ENCODE assay signal across 31 cellular contexts in genomic region chr18:56270851-56271250, GRCh38.
"Had no signal": no experiment of that assay in that cellular context is flagged by ENCODE, and none has a peak within 500 bp of the region (broad histone marks: within the 10 kb centered on the region; RNA-seq: fewer than 3 reads in every experiment).

No MANE protein-coding gene starts in this region.

- H3K27ac ChIP-seq: adrenal gland, body of pancreas, esophagus muscularis mucosa, foreskin keratinocyte, gastrocnemius medialis, heart left ventricle had no signal

- H3K4me1 ChIP-seq: adrenal gland, body of pancreas, esophagus muscularis mucosa, foreskin keratinocyte, gastrocnemius medialis, heart left ventricle had no signal

- H3K36me3 ChIP-seq: adrenal gland, esophagus muscularis mucosa, gastrocnemius medialis, heart left ventricle had no signal

- H3K9me3 ChIP-seq: adrenal gland, body of pancreas, esophagus muscularis mucosa, gastrocnemius medialis, heart left ventricle had no signal

- H3K4me3 ChIP-seq: adrenal gland, body of pancreas, esophagus muscularis mucosa, gastrocnemius medialis, heart left ventricle had no signal

- DNase-seq: activated CD4-positive, alpha-beta memory T cell treated with anti-CD3 and anti-CD28 coated beads for 36 hours; activated CD4-positive, alpha-beta T cell treated with anti-CD3 and anti-CD28 coated beads for 36 hours; activated CD4-positive, alpha-beta T cell treated with anti-CD3 and anti-CD28 coated beads, Interleukin-2, amount 10 ng/mL, durations not matched to agents 24 days and 14 days; activated CD4-positive, CD25-positive, alpha-beta regulatory T cell; activated CD4-positive, CD25-positive, alpha-beta regulatory T cell treated with anti-CD3 and anti-CD28 coated beads, Interleukin-2, amount 50 U/mL, for 72 hours; activated CD8-positive, alpha-beta memory T cell treated with anti-CD3 and anti-CD28 coated beads, Interleukin-2, amount 10 ng/mL, durations not matched to agents 7 days and 5 days; activated CD8-positive, alpha-beta memory T cell treated with anti-CD3 and anti-CD28 coated beads, Interleukin-2, amount 50 U/mL, for 4 hours; activated CD8-positive, alpha-beta T cell treated with anti-CD3 and anti-CD28 coated beads, Interleukin-2, amount 10 ng/mL, durations not matched to agents 7 days and 5 days; activated effector memory CD4-positive, alpha-beta T cell treated with anti-CD3 and anti-CD28 coated beads, Interleukin-2, amount 50 U/mL, for 16 hours; activated naive CD4-positive, alpha-beta T cell treated with anti-CD3 and anti-CD28 coated beads for 36 hours; activated naive CD8-positive, alpha-beta T cell treated with anti-CD3 and anti-CD28 coated beads for 36 hours; activated naive CD8-positive, alpha-beta T cell treated with anti-CD3 and anti-CD28 coated beads, Interleukin-2, amount 50 U/mL, for 24 hours; activated T-cell treated with anti-CD3 and anti-CD28 coated beads, Interleukin-2, amount 50 U/mL, for 1 hour; activated T-cell treated with anti-CD3 and anti-CD28 coated beads, Interleukin-2, amount 50 U/mL, for 48 hours; adrenal gland; amygdala; aorta; body of pancreas; caudate nucleus; cortex of kidney; dermis blood vessel endothelial cell; effector CD4-positive, alpha-beta T cell; effector memory CD8-positive, alpha-beta T cell; erythroblast; foreskin keratinocyte; gastrocnemius medialis; glutamatergic neuron; heart left ventricle; T-helper 2 cell had no signal

- H3K27me3 ChIP-seq: adrenal gland, body of pancreas, esophagus muscularis mucosa, gastrocnemius medialis, heart left ventricle had no signal

- FAIRE-seq: colon had no signal

- ATAC-seq: activated CD4-positive, alpha-beta T cell treated with anti-CD3 and anti-CD28 coated beads for 36 hours; activated CD8-positive, alpha-beta memory T cell treated with anti-CD3 and anti-CD28 coated beads, Interleukin-2, amount 10 ng/mL, durations not matched to agents 7 days and 5 days; activated CD8-positive, alpha-beta T cell treated with anti-CD3 and anti-CD28 coated beads, Interleukin-2, amount 10 ng/mL, durations not matched to agents 7 days and 5 days; activated naive CD8-positive, alpha-beta T cell treated with anti-CD3 and anti-CD28 coated beads, Interleukin-2, amount 50 U/mL, for 24 hours; body of pancreas; effector memory CD8-positive, alpha-beta T cell; foreskin keratinocyte; gastrocnemius medialis; heart left ventricle had no signal
